2 cellular contexts compared by ENCODE assay signal in the genomic region with DNA sequence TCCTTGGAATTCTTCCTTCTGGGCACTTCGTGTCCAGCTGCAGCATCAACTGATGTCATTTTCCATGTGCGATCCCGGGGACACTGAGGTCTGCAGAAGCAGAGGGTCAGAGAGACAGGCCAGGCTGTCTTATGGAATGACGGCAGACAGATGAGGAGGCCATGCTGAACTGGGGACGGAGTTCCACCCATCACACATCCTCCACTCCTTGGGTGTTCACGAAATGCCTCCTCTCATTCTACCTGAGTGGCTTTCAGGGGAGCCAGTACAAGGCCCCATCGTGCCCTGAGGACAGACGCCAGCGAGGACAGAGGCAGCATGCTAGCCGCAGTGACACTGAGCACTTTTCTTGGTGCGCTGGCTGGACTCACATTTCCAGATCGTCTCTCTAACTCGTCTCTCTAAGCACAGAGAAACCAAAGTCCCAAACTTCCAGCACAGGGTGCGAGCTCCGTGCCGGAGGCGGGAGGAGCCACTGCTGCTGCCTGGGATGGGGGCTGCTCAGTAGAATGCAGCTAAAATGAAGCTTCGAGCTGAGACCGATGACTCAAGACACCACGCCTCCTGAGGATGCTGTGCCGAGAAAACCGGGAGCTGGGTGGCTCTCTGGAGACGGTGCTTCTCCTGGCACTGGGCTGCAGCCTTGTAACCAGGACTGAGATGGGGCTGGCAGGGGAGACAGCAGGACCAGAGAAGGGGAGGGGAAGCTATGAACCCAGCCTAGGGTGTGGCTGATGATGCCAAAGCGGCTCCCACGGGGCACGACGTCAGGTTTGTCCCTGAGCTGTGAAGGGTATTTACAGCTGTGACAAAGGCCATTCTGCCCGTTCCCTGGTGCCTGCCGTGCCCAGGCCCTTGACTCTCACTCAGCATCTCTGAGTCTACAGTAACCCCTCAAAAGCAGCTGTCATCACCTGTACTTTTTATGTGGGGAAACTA.
TF ChIP-seq lines count a peak whose summit lies in the region.

No MANE protein-coding gene starts in this region.

TF ChIP-seq in A549, 52 proteins besides CTCF, POLR2A, EP300 and RAD21:
- TF ChIP-seq SREBF2 (IDR thresholded peaks at IDR 0.05): no peak
- TF ChIP-seq KDM5A (IDR thresholded peaks at IDR 0.05): no peak
- no peak for TF ChIP-seq HOXB13 (CRISPR knock-in tag; IDR thresholded peaks at IDR 0.05; ENCODE audit: low read depth)
- no peak for TF ChIP-seq HDAC2 (IDR thresholded peaks at IDR 0.05)
- no peak for TF ChIP-seq HMGXB4 (CRISPR knock-in tag; IDR thresholded peaks at IDR 0.05; ENCODE audit: borderline replicate concordance)
- no peak for TF ChIP-seq EHMT2 (IDR thresholded peaks at IDR 0.05; ENCODE audit: low read depth)
- TF ChIP-seq MYC (IDR thresholded peaks at IDR 0.05; ENCODE audit: borderline replicate concordance, low read length): no peak
- TF ChIP-seq FOSB (CRISPR knock-in tag; IDR thresholded peaks at IDR 0.05): no peak

TF ChIP-seq in HEK293, 187 proteins besides CTCF, POLR2A, EP300 and RAD21:
- TF ChIP-seq, protein P1, sequence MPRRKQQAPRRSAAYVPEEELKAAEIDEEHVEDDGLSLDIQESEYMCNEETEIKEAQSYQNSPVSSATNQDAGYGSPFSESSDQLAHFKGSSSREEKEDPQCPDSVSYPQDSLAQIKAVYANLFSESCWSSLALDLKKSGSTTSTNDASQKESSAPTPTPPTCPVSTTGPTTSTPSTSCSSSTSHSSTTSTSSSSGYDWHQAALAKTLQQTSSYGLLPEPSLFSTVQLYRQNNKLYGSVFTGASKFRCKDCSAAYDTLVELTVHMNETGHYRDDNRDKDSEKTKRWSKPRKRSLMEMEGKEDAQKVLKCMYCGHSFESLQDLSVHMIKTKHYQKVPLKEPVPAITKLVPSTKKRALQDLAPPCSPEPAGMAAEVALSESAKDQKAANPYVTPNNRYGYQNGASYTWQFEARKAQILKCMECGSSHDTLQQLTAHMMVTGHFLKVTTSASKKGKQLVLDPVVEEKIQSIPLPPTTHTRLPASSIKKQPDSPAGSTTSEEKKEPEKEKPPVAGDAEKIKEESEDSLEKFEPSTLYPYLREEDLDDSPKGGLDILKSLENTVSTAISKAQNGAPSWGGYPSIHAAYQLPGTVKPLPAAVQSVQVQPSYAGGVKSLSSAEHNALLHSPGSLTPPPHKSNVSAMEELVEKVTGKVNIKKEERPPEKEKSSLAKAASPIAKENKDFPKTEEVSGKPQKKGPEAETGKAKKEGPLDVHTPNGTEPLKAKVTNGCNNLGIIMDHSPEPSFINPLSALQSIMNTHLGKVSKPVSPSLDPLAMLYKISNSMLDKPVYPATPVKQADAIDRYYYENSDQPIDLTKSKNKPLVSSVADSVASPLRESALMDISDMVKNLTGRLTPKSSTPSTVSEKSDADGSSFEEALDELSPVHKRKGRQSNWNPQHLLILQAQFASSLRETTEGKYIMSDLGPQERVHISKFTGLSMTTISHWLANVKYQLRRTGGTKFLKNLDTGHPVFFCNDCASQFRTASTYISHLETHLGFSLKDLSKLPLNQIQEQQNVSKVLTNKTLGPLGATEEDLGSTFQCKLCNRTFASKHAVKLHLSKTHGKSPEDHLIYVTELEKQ (tag by site-specific recombination; IDR thresholded peaks at IDR 0.05; ENCODE audit: borderline replicate concordance): no peak
- TF ChIP-seq ZNF280D (tag by site-specific recombination; IDR thresholded peaks at IDR 0.05): no peak
- TF ChIP-seq ZBTB17 (tag by site-specific recombination; IDR thresholded peaks at IDR 0.05): 0 out of 2 replicates have a peak, but pooled peaks have one; percentile 31
- 0 out of 2 replicates have a peak, but pooled peaks have one; percentile 24 for TF ChIP-seq KLF1 (tag by site-specific recombination; IDR thresholded peaks at IDR 0.05)
- TF ChIP-seq ZNF324 (tag by site-specific recombination; IDR thresholded peaks at IDR 0.05): no peak
- no peak for TF ChIP-seq ZNF785 (tag by site-specific recombination; IDR thresholded peaks at IDR 0.05)
- TF ChIP-seq, protein P2, sequence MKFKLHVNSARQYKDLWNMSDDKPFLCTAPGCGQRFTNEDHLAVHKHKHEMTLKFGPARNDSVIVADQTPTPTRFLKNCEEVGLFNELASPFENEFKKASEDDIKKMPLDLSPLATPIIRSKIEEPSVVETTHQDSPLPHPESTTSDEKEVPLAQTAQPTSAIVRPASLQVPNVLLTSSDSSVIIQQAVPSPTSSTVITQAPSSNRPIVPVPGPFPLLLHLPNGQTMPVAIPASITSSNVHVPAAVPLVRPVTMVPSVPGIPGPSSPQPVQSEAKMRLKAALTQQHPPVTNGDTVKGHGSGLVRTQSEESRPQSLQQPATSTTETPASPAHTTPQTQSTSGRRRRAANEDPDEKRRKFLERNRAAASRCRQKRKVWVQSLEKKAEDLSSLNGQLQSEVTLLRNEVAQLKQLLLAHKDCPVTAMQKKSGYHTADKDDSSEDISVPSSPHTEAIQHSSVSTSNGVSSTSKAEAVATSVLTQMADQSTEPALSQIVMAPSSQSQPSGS (tag by site-specific recombination; IDR thresholded peaks at IDR 0.05; ENCODE audit: low read depth): no peak
- no peak for TF ChIP-seq ZNF157 (tag by site-specific recombination; IDR thresholded peaks at IDR 0.05)
- TF ChIP-seq ZNF488 (tag by site-specific recombination; IDR thresholded peaks at IDR 0.05): no peak
- no peak for TF ChIP-seq ZNF140 (tag by site-specific recombination; IDR thresholded peaks at IDR 0.05)
TF ChIP-seq in HEK293: peak in this region for 2.
